1 cellular context compared by ENCODE assay signal in the genomic region with DNA sequence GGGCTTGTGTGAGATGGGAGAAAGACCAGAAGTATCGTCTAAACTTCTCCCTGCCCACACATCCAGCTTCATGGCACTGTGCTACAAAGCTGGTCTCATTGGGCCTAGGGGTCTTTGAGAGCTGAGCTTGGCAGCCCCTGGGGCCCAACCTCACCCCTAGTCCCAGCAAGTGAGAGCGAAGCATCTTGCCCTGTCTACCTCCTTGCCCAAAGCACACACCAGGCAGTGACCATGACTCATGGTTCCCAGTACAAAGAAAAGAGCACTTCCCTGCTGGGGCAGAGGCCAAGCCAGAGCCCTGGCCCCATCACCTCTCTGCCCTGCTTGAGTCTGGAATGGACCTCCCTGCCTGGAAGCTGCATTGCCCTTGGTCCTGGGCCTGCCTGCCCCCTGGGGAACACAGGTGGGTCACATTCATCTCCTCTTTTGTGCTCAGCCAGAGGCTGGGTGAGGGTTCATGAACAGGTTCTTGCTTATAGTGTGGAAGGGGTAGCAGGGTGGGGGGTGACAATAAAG.
TF ChIP-seq lines count a peak whose summit lies in the region.

No MANE protein-coding gene starts in this region.

TF ChIP-seq in GM12878, 131 proteins besides CTCF, POLR2A, EP300 and RAD21 (continued from another document):
- TF ChIP-seq, protein P1, sequence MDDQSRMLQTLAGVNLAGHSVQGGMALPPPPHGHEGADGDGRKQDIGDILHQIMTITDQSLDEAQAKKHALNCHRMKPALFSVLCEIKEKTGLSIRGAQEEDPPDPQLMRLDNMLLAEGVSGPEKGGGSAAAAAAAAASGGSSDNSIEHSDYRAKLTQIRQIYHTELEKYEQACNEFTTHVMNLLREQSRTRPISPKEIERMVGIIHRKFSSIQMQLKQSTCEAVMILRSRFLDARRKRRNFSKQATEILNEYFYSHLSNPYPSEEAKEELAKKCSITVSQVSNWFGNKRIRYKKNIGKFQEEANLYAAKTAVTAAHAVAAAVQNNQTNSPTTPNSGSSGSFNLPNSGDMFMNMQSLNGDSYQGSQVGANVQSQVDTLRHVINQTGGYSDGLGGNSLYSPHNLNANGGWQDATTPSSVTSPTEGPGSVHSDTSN (IDR thresholded peaks at IDR 0.05; ENCODE audit: insufficient replicate concordance, low read depth, low read length) = no peak
- TF ChIP-seq NRF1 (conservative IDR thresholded peaks at IDR 0.05; ENCODE audit: low read depth, low read length) = no peak
